Comparison of ENCODE assay signal across 8 cellular contexts in genomic region chr6:153024401-153025017, GRCh38. TPM values are rescaled to one million over a fixed set of nuclear protein-coding genes. Genes with fewer than 3 reads are reported as not detected.
DNase-seq lines count a peak whose midpoint lies in the region; ATAC-seq and TF ChIP-seq lines count a peak whose summit lies in the region.

No MANE protein-coding gene starts in this region.

- H3K36me3 Mint-ChIP-seq in T-helper 17 cell (ENCODE audit: low read depth) = peaks cover 2% of the 10 kb centered on the region

- no peak overlapping the region for H3K27ac Mint-ChIP-seq in T-helper 17 cell

- DNase-seq in AG10803 (ENCODE audit: low read depth) = peak; percentile 50
- DNase-seq in NCI-H1092 (lab: John Stamatoyannopoulos, UW) = peak; percentile 38
- DNase-seq in T-helper 17 cell = peak in 1 of 3 donors; percentile 8
- peak; percentile 18 to 66 for DNase-seq in T47D (ENCODE audit: low read depth in 1 of 2, low spot score in 1 of 2)
- peak; percentile 78 for DNase-seq in inferior parietal cortex (ENCODE audit: extremely low spot score)
- DNase-seq in stimulated activated CD4-positive, alpha-beta T cell treated with anti-CD3 and anti-CD28 coated beads, Interleukin-2, amount 100 ng/mL, for 48 hours = peak; percentile 14 to 31

- ATAC-seq in GM18508 (IDR thresholded peaks at IDR 0.05; ENCODE audit: insufficient read depth, unreplicated experiment) (peak; percentile 98), HG02840 (IDR thresholded peaks at IDR 0.05; ENCODE audit: low FRiP score, unreplicated experiment) (peak; percentile 97), T-helper 17 cell (peak; percentile 89)

- H3K4me3 ChIP-seq in AG10803 (ENCODE audit: low read length) = no peak overlapping the region

- peaks cover 7% of the 10 kb centered on the region for H3K4me1 Mint-ChIP-seq in T-helper 17 cell

- H3K9me3 ChIP-seq in T-helper 17 cell (ENCODE audit: control insufficient read depth, low read length, poor library complexity, severe bottlenecking) = no peaks in the 10 kb centered on the region

- peaks cover 35% of the 10 kb centered on the region for H3K27me3 Mint-ChIP-seq in T-helper 17 cell

- in situ Hi-C loops in T47D (cut with HindIII; ENCODE audit: low pct_unique_long_range_greater_than_20kb, low sequenced_read_pairs) = no loop called here

- peak; percentile 83 for TF ChIP-seq CTCF in AG10803 (conservative IDR thresholded peaks at IDR 0.05; ENCODE audit: low read length)

- H3K4me3 Mint-ChIP-seq in T-helper 17 cell = no peak overlapping the region

RNA-seq across cellular contexts. Expression of gene MTRF1L, which starts 22.0 kb away (rescaled TPM):
- total RNA-seq in T-helper 17 cell = 10 to 100 TPM in 1 of 2 donors, 1 to 10 TPM in 1; 9.5 to 14.8 TPM

RNA-seq across cellular contexts. Expression of gene FBXO5, which starts 41.7 kb away (rescaled TPM):
- total RNA-seq in T-helper 17 cell = 1 to 10 TPM; 4.5 to 5.9 TPM
